ENCODE assay signal across 20 cellular contexts in genomic region chr10:43953672-43954071, GRCh38.
A peak's percentile ranks its signal among the peaks of the same experiment; 100 is the strongest.
DNase-seq lines count a peak whose midpoint lies in the region; TF ChIP-seq lines count a peak whose summit lies in the region.
"Had no signal": no experiment of that assay in that cellular context is flagged by ENCODE, and none has a peak within 500 bp of the region (broad histone marks: within the 10 kb centered on the region; RNA-seq: fewer than 3 reads in every experiment).

No MANE protein-coding gene starts in this region.

- peaks cover 12% of the 10 kb centered on the region for H3K9me3 Mint-ChIP-seq in osteocyte (ENCODE audit: unreplicated experiment)

- no peak for TF ChIP-seq CTCF in coronary artery (IDR thresholded peaks at IDR 0.05)
- no peak for TF ChIP-seq CTCF in osteocyte (IDR thresholded peaks at IDR 0.05)

- H3K4me1 Mint-ChIP-seq in osteocyte (ENCODE audit: unreplicated experiment) = peaks cover 6% of the 10 kb centered on the region
- H3K4me1 Mint-ChIP-seq: CD14-positive monocyte; CD4-positive, alpha-beta memory T cell had no signal

- H3K4me3 ChIP-seq in coronary artery = no peak overlapping the region
- H3K4me3 ChIP-seq: A549, BLaER1 had no signal

- H3K27me3 Mint-ChIP-seq in osteocyte (ENCODE audit: unreplicated experiment) = no peaks in the 10 kb centered on the region

- peak; percentile 13 for DNase-seq in activated CD8-positive, alpha-beta memory T cell treated with anti-CD3 and anti-CD28 coated beads for 24 hours
- no peak for DNase-seq in activated CD8-positive, alpha-beta memory T cell treated with anti-CD3 and anti-CD28 coated beads, Interleukin-2, amount 50 U/mL, for 4 hours
- DNase-seq in coronary artery (ENCODE audit: low spot score) = peak; percentile 35
- DNase-seq in islet precursor cell = peak; percentile 24
- peak; percentile 49 for DNase-seq in osteocyte (ENCODE audit: extremely low spot score, unreplicated experiment)
- no peak for DNase-seq in NCI-H748 treated with DMSO at 0.1 percent for 48 hours (lab: John Stamatoyannopoulos, UW)
- DNase-seq in GDM1 (lab: John Stamatoyannopoulos, UW) = no peak
- DNase-seq in COLO668 (lab: John Stamatoyannopoulos, UW; ENCODE audit: unreplicated experiment) = no peak
- DNase-seq: Calu3; CD4-positive, alpha-beta memory T cell; DMS 273 treated with DMSO at 0.1 percent for 48 hours; DMS53; DND-41; EL; H9; IMR-90 had no signal

- H3K36me3 Mint-ChIP-seq in osteocyte (ENCODE audit: unreplicated experiment) = peaks cover 5% of the 10 kb centered on the region
- H3K36me3 Mint-ChIP-seq: CD14-positive monocyte; CD4-positive, alpha-beta memory T cell had no signal

- no peak overlapping the region for H3K27ac Mint-ChIP-seq in osteocyte (ENCODE audit: unreplicated experiment)
- H3K27ac Mint-ChIP-seq: CD14-positive monocyte; CD4-positive, alpha-beta memory T cell; H9 had no signal

- H3K4me3 Mint-ChIP-seq in osteocyte (ENCODE audit: unreplicated experiment) = no peak overlapping the region
- H3K4me3 Mint-ChIP-seq: CD14-positive monocyte; CD4-positive, alpha-beta memory T cell; H9 had no signal

- H3K27ac ChIP-seq in coronary artery = no peak overlapping the region
- H3K27ac ChIP-seq: 22Rv1, A549, BLaER1 had no signal

Comparison
In these comparisons a context has a peak if more than half of its experiments do, and no peak if none do; other contexts are left out.
1. DNase-seq: peak in activated CD8-positive, alpha-beta memory T cell treated with anti-CD3 and anti-CD28 coated beads for 24 hours (single experiment), coronary artery (single experiment), islet precursor cell (single experiment) and osteocyte (single experiment); none in activated CD8-positive, alpha-beta memory T cell treated with anti-CD3 and anti-CD28 coated beads, Interleukin-2, amount 50 U/mL, for 4 hours (single experiment), NCI-H748 treated with DMSO at 0.1 percent for 48 hours (single experiment), GDM1 (single experiment) and COLO668 (single experiment).